Comparison of ENCODE assay signal across 12 cellular contexts in the genomic region with DNA sequence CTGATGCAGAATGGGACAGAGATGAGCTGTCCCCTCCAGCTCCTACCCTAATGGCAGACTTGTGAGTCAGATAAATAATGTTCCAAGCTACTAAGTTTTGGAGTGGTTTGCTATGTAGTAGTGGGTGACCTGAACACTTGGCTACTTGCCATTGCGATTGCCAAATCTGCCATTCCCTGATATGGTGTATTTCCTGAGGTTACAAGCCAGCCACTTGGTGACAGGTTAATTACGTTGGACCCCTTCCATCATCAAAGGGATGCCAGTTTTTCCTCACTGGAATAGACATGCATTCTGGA. TPM values are rescaled to one million over a fixed set of nuclear protein-coding genes. Genes with fewer than 3 reads are reported as not detected.
DNase-seq lines count a peak whose midpoint lies in the region; ATAC-seq, FAIRE-seq and TF ChIP-seq lines count a peak whose summit lies in the region.
"Had no signal": no experiment of that assay in that cellular context is flagged by ENCODE, and none has a peak within 500 bp of the region (broad histone marks: within the 10 kb centered on the region; RNA-seq: fewer than 3 reads in every experiment).

No MANE protein-coding gene starts in this region.

- TF ChIP-seq CTCF in astrocyte (IDR thresholded peaks at IDR 0.05; ENCODE audit: insufficient read depth, low read depth, low read length) (no peak), esophagus squamous epithelium (IDR thresholded peaks at IDR 0.05) (no peak)

- H4K20me1 ChIP-seq in astrocyte (ENCODE audit: insufficient read depth, low read length): peaks cover 91% of the 10 kb centered on the region

- H3K4me3 ChIP-seq in astrocyte (ENCODE audit: insufficient read depth, low read depth, low read length): no peak overlapping the region
- H3K4me3 ChIP-seq in SJCRH30: no peak overlapping the region
- H3K4me3 ChIP-seq in esophagus squamous epithelium: no peak overlapping the region

- intact Hi-C loops in esophagus squamous epithelium (cut with DNase I): no loop called here

- peak; percentile 40 for ATAC-seq in stimulated activated naive CD8-positive, alpha-beta T cell treated with anti-CD3 and anti-CD28 coated beads, Interleukin-15, Interleukin-2, amounts not matched to agents 100 U/mL and 50 U/mL, for 24 hours
- no peak for ATAC-seq in stimulated activated naive CD8-positive, alpha-beta T cell treated with anti-CD3 and anti-CD28 coated beads, Interleukin-15, amount 100 ng/mL, for 72 hours
- ATAC-seq in GM19351 (IDR thresholded peaks at IDR 0.05; ENCODE audit: unreplicated experiment): no peak

- no peaks in the 10 kb centered on the region for H3K9me3 Mint-ChIP-seq in stimulated activated naive CD8-positive, alpha-beta T cell treated with anti-CD3 and anti-CD28 coated beads, Interleukin-15, amount 100 ng/mL, for 72 hours
- H3K9me3 Mint-ChIP-seq in astrocyte (ENCODE audit: unreplicated experiment): no peaks in the 10 kb centered on the region
- H3K9me3 Mint-ChIP-seq: CD4-positive, CD25-positive, alpha-beta regulatory T cell; nephron had no signal

- FAIRE-seq in astrocyte (lab: Jason Lieb, UNC): no peak
- FAIRE-seq: endometrium had no signal

- H3K4me2 ChIP-seq in astrocyte (ENCODE audit: low read length): peak overlapping the region; percentile 14

- no peak for DNase-seq in stimulated activated naive CD8-positive, alpha-beta T cell treated with anti-CD3 and anti-CD28 coated beads, Interleukin-15, Interleukin-2, amounts not matched to agents 100 U/mL and 50 U/mL, for 24 hours
- no peak for DNase-seq in stimulated activated naive CD8-positive, alpha-beta T cell treated with anti-CD3 and anti-CD28 coated beads, Interleukin-15, amount 100 ng/mL, for 72 hours
- DNase-seq in astrocyte (ENCODE audit: low read depth): peak; percentile 72
- peak; percentile 83 for DNase-seq in iris pigment epithelial cell (ENCODE audit: low read depth)
- DNase-seq in SJCRH30: no peak
- no peak for DNase-seq in esophagus squamous epithelium (lab: John Stamatoyannopoulos, UW)
- no peak for DNase-seq in activated CD4-positive, alpha-beta T cell treated with anti-CD3 and anti-CD28 coated beads for 4 hours
- DNase-seq: CD4-positive, CD25-positive, alpha-beta regulatory T cell; Karpas-422 had no signal

- peak overlapping the region; percentile 24 for H3K27ac ChIP-seq in astrocyte (ENCODE audit: low read depth, low read length)
- H3K27ac ChIP-seq in SJCRH30: no peak overlapping the region
- H3K27ac ChIP-seq in esophagus squamous epithelium: peak overlapping the region in 2 of 4 donors; percentile 1 to 47

- H3K36me3 Mint-ChIP-seq in astrocyte (ENCODE audit: low read depth, unreplicated experiment): peaks cover 26% of the 10 kb centered on the region

- TF ChIP-seq POLR2A in esophagus squamous epithelium (IDR thresholded peaks at IDR 0.05): no peak

- no peak overlapping the region for H3K9ac ChIP-seq in astrocyte (ENCODE audit: low read length)

- 56 to 64% methylated on average over 2 of the region's 2 CpGs for WGBS in esophagus squamous epithelium, 2 donors

- no peak overlapping the region for H3K4me3 Mint-ChIP-seq in stimulated activated naive CD8-positive, alpha-beta T cell treated with anti-CD3 and anti-CD28 coated beads, Interleukin-15, amount 100 ng/mL, for 72 hours
- H3K4me3 Mint-ChIP-seq in astrocyte (ENCODE audit: unreplicated experiment): no peak overlapping the region
- H3K4me3 Mint-ChIP-seq: CD4-positive, CD25-positive, alpha-beta regulatory T cell; nephron had no signal

- H2AFZ ChIP-seq in astrocyte (ENCODE audit: low read depth, low read length): no peak overlapping the region

- no peaks in the 10 kb centered on the region for H3K9me3 ChIP-seq in astrocyte (ENCODE audit: insufficient read depth, low read depth, low read length)
- H3K9me3 ChIP-seq in SJCRH30 (replicated peaks): no peaks in the 10 kb centered on the region
- no peaks in the 10 kb centered on the region for H3K9me3 ChIP-seq in esophagus squamous epithelium

- peaks cover 7% of the 10 kb centered on the region for H3K4me1 ChIP-seq in astrocyte (ENCODE audit: insufficient read depth, low read length)
- no peaks in the 10 kb centered on the region for H3K4me1 ChIP-seq in SJCRH30
- H3K4me1 ChIP-seq in esophagus squamous epithelium: peaks cover 0 to 11% (median 0%) of the 10 kb centered on the region in 3 donors

- no peak overlapping the region for H3K27ac Mint-ChIP-seq in stimulated activated naive CD8-positive, alpha-beta T cell treated with anti-CD3 and anti-CD28 coated beads, Interleukin-15, amount 100 ng/mL, for 72 hours
- peak overlapping the region; percentile 56 for H3K27ac Mint-ChIP-seq in astrocyte (ENCODE audit: unreplicated experiment)

- peaks cover 46% of the 10 kb centered on the region for H3K79me2 ChIP-seq in astrocyte (ENCODE audit: insufficient read depth, low read length)

- no peaks in the 10 kb centered on the region for H3K27me3 Mint-ChIP-seq in stimulated activated naive CD8-positive, alpha-beta T cell treated with anti-CD3 and anti-CD28 coated beads, Interleukin-15, amount 100 ng/mL, for 72 hours
- H3K27me3 Mint-ChIP-seq in astrocyte (ENCODE audit: low read depth, unreplicated experiment): no peaks in the 10 kb centered on the region
- H3K27me3 Mint-ChIP-seq: CD4-positive, CD25-positive, alpha-beta regulatory T cell had no signal

- H3K36me3 ChIP-seq in astrocyte (ENCODE audit: insufficient read depth, low read length) (peaks cover 47% of the 10 kb centered on the region), SJCRH30 (peaks cover 67% of the 10 kb centered on the region), esophagus squamous epithelium (peaks cover 0 to 100% (median 29%) of the 10 kb centered on the region in 3 donors)

- peaks cover 17% of the 10 kb centered on the region for H3K4me1 Mint-ChIP-seq in stimulated activated naive CD8-positive, alpha-beta T cell treated with anti-CD3 and anti-CD28 coated beads, Interleukin-15, amount 100 ng/mL, for 72 hours
- peaks cover 36% of the 10 kb centered on the region for H3K4me1 Mint-ChIP-seq in astrocyte (ENCODE audit: low read depth, unreplicated experiment)

- H3K27me3 ChIP-seq in astrocyte (ENCODE audit: insufficient read depth, low read length) (no peaks in the 10 kb centered on the region), SJCRH30 (no peaks in the 10 kb centered on the region), esophagus squamous epithelium (no peaks in the 10 kb centered on the region)

RNA-seq across cellular contexts. Expression of gene MORF4L1, which starts 33.6 kb away (rescaled TPM):
- total RNA-seq in astrocyte: 398 and 411 TPM in 2 replicates
- 282 and 312 TPM in 2 replicates for total RNA-seq in SJCRH30 (2014; rRNA removed; shearing (Covaris generic))
- 100 to 1,000 TPM in 3 of 4 donors, 10 to 100 TPM in 1; 83.6 to 293 (median 156) TPM for total RNA-seq in esophagus squamous epithelium

RNA-seq across cellular contexts. Expression of gene CTSH, which starts 38.6 kb away (rescaled TPM):
- total RNA-seq in astrocyte (4.1 and 5.7 TPM in 2 replicates), esophagus squamous epithelium (100 to 1,000 TPM in 2 of 4 donors, 10 to 100 TPM in 2; 19.7 to 115 (median 69.6) TPM)
- 11.4 and 13.5 TPM in 2 replicates for total RNA-seq in SJCRH30 (2014; rRNA removed; shearing (Covaris generic))

Comparison
In these comparisons a context has a peak if more than half of its experiments do, and no peak if none do; other contexts are left out.
1. DNase-seq: peak in astrocyte (single experiment) and iris pigment epithelial cell (single experiment); none in stimulated activated naive CD8-positive, alpha-beta T cell treated with anti-CD3 and anti-CD28 coated beads, Interleukin-15, Interleukin-2, amounts not matched to agents 100 U/mL and 50 U/mL, for 24 hours (single experiment), stimulated activated naive CD8-positive, alpha-beta T cell treated with anti-CD3 and anti-CD28 coated beads, Interleukin-15, amount 100 ng/mL, for 72 hours (0 of 2), SJCRH30 (0 of 2), esophagus squamous epithelium (single experiment) and activated CD4-positive, alpha-beta T cell treated with anti-CD3 and anti-CD28 coated beads for 4 hours (0 of 2).